In the genomic region with DNA sequence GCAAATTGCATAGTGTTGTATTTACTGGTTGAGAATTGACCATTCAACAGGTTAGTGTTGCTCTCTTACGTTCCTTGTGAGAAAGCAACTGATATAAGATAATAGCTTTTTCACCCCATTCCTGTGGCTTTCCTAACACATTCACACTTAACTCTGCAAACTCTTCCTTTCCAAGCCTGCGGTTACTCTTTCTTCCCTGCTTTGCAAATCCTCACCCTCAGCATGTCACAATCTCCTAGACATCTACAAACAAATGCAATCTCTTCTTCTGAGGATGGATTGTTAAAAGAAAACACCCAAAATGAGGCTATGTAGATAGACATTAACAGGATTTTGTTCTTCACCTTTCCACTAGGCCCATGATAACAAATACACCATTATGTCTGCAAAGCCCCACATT, we compare ENCODE assay signal across 30 cellular contexts.
"Had no signal": no experiment of that assay in that cellular context is flagged by ENCODE, and none has a peak within 500 bp of the region (broad histone marks: within the 10 kb centered on the region; RNA-seq: fewer than 3 reads in every experiment).

No MANE protein-coding gene starts in this region.

- H3K36me3 Mint-ChIP-seq: immature natural killer cell; mesothelial cell of epicardium; naive B cell; natural killer cell; neural progenitor cell; stimulated activated memory B cell treated with anti-CD40 and anti-IgM and Interleukin-4, amounts not matched to agents 10 μg/mL and 1 μg/mL and 100 μg/mL, for 72 hours; type B pancreatic cell had no signal

- H3K27me3 Mint-ChIP-seq: naive B cell; stimulated activated memory B cell treated with anti-CD40 and anti-IgM and Interleukin-4, amounts not matched to agents 10 μg/mL and 1 μg/mL and 100 μg/mL, for 72 hours; stimulated activated naive CD8-positive, alpha-beta T cell treated with anti-CD3 and anti-CD28 coated beads, Interleukin-15, Interleukin-2, amounts not matched to agents 100 ng/mL and 50 ng/mL, for 24 hours; type B pancreatic cell had no signal

- H3K4me1 Mint-ChIP-seq: immature natural killer cell; mesothelial cell of epicardium; naive B cell; natural killer cell; nephron progenitor cell; neural progenitor cell; stimulated activated memory B cell treated with anti-CD40 and anti-IgM and Interleukin-4, amounts not matched to agents 10 μg/mL and 1 μg/mL and 100 μg/mL, for 72 hours had no signal

- H3K9ac ChIP-seq: neural progenitor cell, parathyroid adenoma had no signal

- H2AFZ ChIP-seq: neural progenitor cell, parathyroid adenoma had no signal

- H3K79me2 ChIP-seq: parathyroid adenoma had no signal

- H3K4me1 ChIP-seq: left lung, lower lobe of right lung, neural progenitor cell, parathyroid adenoma, right atrium auricular region, right lobe of liver, suprapubic skin, tibial nerve, uterus had no signal

- ATAC-seq: left colon; left lung; lower lobe of right lung; natural killer cell; right lobe of liver; stimulated activated memory B cell treated with anti-CD40 and anti-IgM and Interleukin-4, amounts not matched to agents 10 μg/mL and 1 μg/mL and 100 μg/mL, for 72 hours had no signal

- H3K36me3 ChIP-seq: left lung, lower lobe of right lung, neural progenitor cell, neutrophil, right atrium auricular region, right lobe of liver, suprapubic skin, thoracic aorta, tibial nerve, uterus had no signal

- H3K9me3 ChIP-seq: left lung, lower lobe of right lung, neutrophil, right atrium auricular region, right lobe of liver, suprapubic skin, thoracic aorta, tibial nerve, uterus had no signal

- H3K9me3 Mint-ChIP-seq: nephron progenitor cell; neural progenitor cell; stimulated activated naive CD8-positive, alpha-beta T cell treated with anti-CD3 and anti-CD28 coated beads, Interleukin-15, Interleukin-2, amounts not matched to agents 100 ng/mL and 50 ng/mL, for 24 hours; type B pancreatic cell had no signal

- H3K27ac ChIP-seq: left lung, lower lobe of right lung, neural progenitor cell, neutrophil, parathyroid adenoma, right atrium auricular region, right lobe of liver, suprapubic skin, thoracic aorta, tibial nerve, uterus had no signal

- H3K27ac Mint-ChIP-seq: immature natural killer cell; mesothelial cell of epicardium; naive B cell; natural killer cell; nephron progenitor cell; neural progenitor cell; stimulated activated memory B cell treated with anti-CD40 and anti-IgM and Interleukin-4, amounts not matched to agents 10 μg/mL and 1 μg/mL and 100 μg/mL, for 72 hours; stimulated activated naive CD8-positive, alpha-beta T cell treated with anti-CD3 and anti-CD28 coated beads, Interleukin-15, Interleukin-2, amounts not matched to agents 100 ng/mL and 50 ng/mL, for 24 hours; type B pancreatic cell had no signal

- H3K4me3 Mint-ChIP-seq: immature natural killer cell; mesothelial cell of epicardium; naive B cell; natural killer cell; nephron progenitor cell; neural progenitor cell; stimulated activated memory B cell treated with anti-CD40 and anti-IgM and Interleukin-4, amounts not matched to agents 10 μg/mL and 1 μg/mL and 100 μg/mL, for 72 hours; stimulated activated naive CD8-positive, alpha-beta T cell treated with anti-CD3 and anti-CD28 coated beads, Interleukin-15, Interleukin-2, amounts not matched to agents 100 ng/mL and 50 ng/mL, for 24 hours; type B pancreatic cell had no signal

- DNase-seq: hypothalamus; immature natural killer cell; kidney; left colon; left lung; lower lobe of right lung; mammary epithelial cell; mesenchymal stem cell; naive B cell; natural killer cell; nephron progenitor cell; occipital lobe; right lobe of liver; stimulated activated CD4-positive, alpha-beta T cell treated with anti-CD3 and anti-CD28 coated beads, Interleukin-1b, Interleukin-23, amount 100 ng/mL, for 48 hours; stimulated activated CD4-positive, alpha-beta T cell treated with anti-CD3 and anti-CD28 coated beads, Interleukin-2, amount 100 ng/mL, for 48 hours; stimulated activated CD4-positive, alpha-beta T cell treated with anti-CD3 and anti-CD28 coated beads, Interleukin-4, amount 100 ng/mL, for 4 hours; stimulated activated CD8-positive, alpha-beta memory T cell treated with anti-CD3 and anti-CD28 coated beads, Interleukin-4, amount 100 ng/mL, for 48 hours; uterus had no signal

- H3K27me3 ChIP-seq: left lung, neural progenitor cell, neutrophil, right atrium auricular region, right lobe of liver, suprapubic skin, tibial nerve, uterus had no signal

- H3K4me3 ChIP-seq: left lung, lower lobe of right lung, neural progenitor cell, right atrium auricular region, right lobe of liver, smooth muscle cell, suprapubic skin, thoracic aorta, tibial nerve, uterus had no signal

- H3K4me2 ChIP-seq: neural progenitor cell, smooth muscle cell had no signal
